Comparison of ENCODE assay signal across 30 cellular contexts in the genomic region with DNA sequence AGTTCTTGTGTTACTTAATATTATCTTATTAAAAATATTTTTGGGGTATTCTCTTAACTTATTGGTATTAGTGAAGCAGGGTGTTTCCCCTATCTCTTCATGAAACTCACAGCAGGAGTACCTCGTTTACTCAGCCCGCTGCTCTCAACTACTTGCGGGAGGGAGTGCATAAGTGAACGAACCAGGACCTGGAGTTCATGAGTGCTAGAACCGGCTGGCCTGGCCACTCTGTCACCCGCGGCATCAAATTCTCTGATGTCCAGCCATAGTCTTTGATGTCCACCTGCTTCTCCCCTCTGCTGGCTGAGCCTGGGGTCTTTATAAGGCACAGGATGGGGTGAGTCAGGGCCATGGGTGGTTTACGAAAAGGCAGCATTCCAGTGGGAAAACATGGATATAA.
"Had no signal": no experiment of that assay in that cellular context is flagged by ENCODE, and none has a peak within 500 bp of the region (broad histone marks: within the 10 kb centered on the region; RNA-seq: fewer than 3 reads in every experiment).

No MANE protein-coding gene starts in this region.

- H3K4me3 Mint-ChIP-seq: naive thymus-derived CD8-positive, alpha-beta T cell; natural killer cell treated with Interleukin-12 subunit alpha and Interleukin-12 subunit beta and Interleukin-15 and Interleukin-18, amount 100 ng/mL, for 72 hours; nephron progenitor cell; neural crest cell; stimulated activated memory B cell treated with anti-CD40 and anti-IgM and Interleukin-4, amounts not matched to agents 10 μg/mL and 1 μg/mL and 100 μg/mL, for 72 hours; stimulated activated naive CD8-positive, alpha-beta T cell treated with anti-CD3 and anti-CD28 coated beads, Interleukin-15, amount 100 ng/mL, for 72 hours; type B pancreatic cell had no signal

- DNase-seq: naive thymus-derived CD8-positive, alpha-beta T cell; nephron progenitor cell; nucleus accumbens; pancreas; psoas muscle; right cardiac atrium; right lobe of liver; sigmoid colon; small intestine; stimulated activated CD4-positive, alpha-beta T cell treated with anti-CD3 and anti-CD28 coated beads, Interleukin-15, amount 100 ng/mL, for 24 hours; stimulated activated CD4-positive, alpha-beta T cell treated with anti-CD3 and anti-CD28 coated beads, Interleukin-2, amount 100 ng/mL, for 24 hours; stimulated activated CD4-positive, alpha-beta T cell treated with anti-CD3 and anti-CD28 coated beads, Interleukin-2, amount 100 ng/mL, for 48 hours; stimulated activated CD4-positive, alpha-beta T cell treated with anti-CD3 and anti-CD28 coated beads, Interleukin-4, amount 100 ng/mL, for 24 hours; stimulated activated CD8-positive, alpha-beta memory T cell treated with anti-CD3 and anti-CD28 coated beads, Interleukin-4, amount 100 ng/mL, for 48 hours; stimulated activated naive CD4-positive, alpha-beta T cell; stimulated activated naive CD8-positive, alpha-beta T cell treated with anti-CD3 and anti-CD28 coated beads, Interleukin-15, amount 100 ng/mL, for 72 hours; stimulated activated naive CD8-positive, alpha-beta T cell treated with anti-CD3 and anti-CD28 coated beads, Interleukin-15, Interleukin-2, amounts not matched to agents 100 U/mL and 50 U/mL, for 24 hours; substantia nigra; testis; tibial artery; transverse colon; upper lobe of right lung; uterus had no signal

- H3K9me3 Mint-ChIP-seq: nephron progenitor cell, type B pancreatic cell had no signal

- H3K36me3 ChIP-seq: neutrophil, pancreas, right lobe of liver, sigmoid colon, suprapubic skin, tibial artery, transverse colon, upper lobe of right lung, uterus had no signal

- H3K27ac ChIP-seq: neutrophil, pancreas, psoas muscle, right lobe of liver, sigmoid colon, suprapubic skin, testis, tibial artery, transverse colon, upper lobe of right lung, uterus had no signal

- ATAC-seq: naive thymus-derived CD8-positive, alpha-beta T cell; natural killer cell treated with Interleukin-12 subunit alpha and Interleukin-12 subunit beta and Interleukin-15 and Interleukin-18, amount 100 ng/mL, for 72 hours; pancreas; psoas muscle; right cardiac atrium; right lobe of liver; stimulated activated memory B cell treated with anti-CD40 and anti-IgM and Interleukin-4, amounts not matched to agents 10 μg/mL and 1 μg/mL and 100 μg/mL, for 72 hours; stimulated activated naive CD8-positive, alpha-beta T cell treated with anti-CD3 and anti-CD28 coated beads, Interleukin-15, amount 100 ng/mL, for 72 hours; stimulated activated naive CD8-positive, alpha-beta T cell treated with anti-CD3 and anti-CD28 coated beads, Interleukin-15, Interleukin-2, amounts not matched to agents 100 U/mL and 50 U/mL, for 24 hours; upper lobe of right lung had no signal

- H3K4me1 ChIP-seq: pancreas, psoas muscle, right lobe of liver, sigmoid colon, suprapubic skin, testis, tibial artery, transverse colon, upper lobe of right lung, uterus had no signal

- H3K27me3 ChIP-seq: neutrophil, pancreas, right lobe of liver, sigmoid colon, suprapubic skin, testis, tibial artery, transverse colon, upper lobe of right lung, uterus had no signal

- H3K27me3 Mint-ChIP-seq: naive thymus-derived CD8-positive, alpha-beta T cell; natural killer cell treated with Interleukin-12 subunit alpha and Interleukin-12 subunit beta and Interleukin-15 and Interleukin-18, amount 100 ng/mL, for 72 hours; progenitor cell of endocrine pancreas; stimulated activated memory B cell treated with anti-CD40 and anti-IgM and Interleukin-4, amounts not matched to agents 10 μg/mL and 1 μg/mL and 100 μg/mL, for 72 hours; stimulated activated naive CD8-positive, alpha-beta T cell treated with anti-CD3 and anti-CD28 coated beads, Interleukin-15, amount 100 ng/mL, for 72 hours; type B pancreatic cell had no signal

- H3K4me1 Mint-ChIP-seq: naive thymus-derived CD8-positive, alpha-beta T cell; nephron progenitor cell; neural crest cell; stimulated activated memory B cell treated with anti-CD40 and anti-IgM and Interleukin-4, amounts not matched to agents 10 μg/mL and 1 μg/mL and 100 μg/mL, for 72 hours; stimulated activated naive CD8-positive, alpha-beta T cell treated with anti-CD3 and anti-CD28 coated beads, Interleukin-15, amount 100 ng/mL, for 72 hours had no signal

- H3K4me3 ChIP-seq: pancreas, psoas muscle, right lobe of liver, sigmoid colon, suprapubic skin, testis, tibial artery, transverse colon, upper lobe of right lung, uterus had no signal

- H3K27ac Mint-ChIP-seq: naive thymus-derived CD8-positive, alpha-beta T cell; natural killer cell treated with Interleukin-12 subunit alpha and Interleukin-12 subunit beta and Interleukin-15 and Interleukin-18, amount 100 ng/mL, for 72 hours; nephron progenitor cell; progenitor cell of endocrine pancreas; stimulated activated memory B cell treated with anti-CD40 and anti-IgM and Interleukin-4, amounts not matched to agents 10 μg/mL and 1 μg/mL and 100 μg/mL, for 72 hours; stimulated activated naive CD8-positive, alpha-beta T cell treated with anti-CD3 and anti-CD28 coated beads, Interleukin-15, amount 100 ng/mL, for 72 hours; type B pancreatic cell had no signal

- H3K36me3 Mint-ChIP-seq: naive thymus-derived CD8-positive, alpha-beta T cell; natural killer cell treated with Interleukin-12 subunit alpha and Interleukin-12 subunit beta and Interleukin-15 and Interleukin-18, amount 100 ng/mL, for 72 hours; stimulated activated memory B cell treated with anti-CD40 and anti-IgM and Interleukin-4, amounts not matched to agents 10 μg/mL and 1 μg/mL and 100 μg/mL, for 72 hours; type B pancreatic cell had no signal

- FAIRE-seq: pancreas, small intestine had no signal

- H3K9me3 ChIP-seq: neutrophil, pancreas, psoas muscle, right lobe of liver, sigmoid colon, suprapubic skin, testis, tibial artery, transverse colon, upper lobe of right lung, uterus had no signal
